In the genomic region with DNA sequence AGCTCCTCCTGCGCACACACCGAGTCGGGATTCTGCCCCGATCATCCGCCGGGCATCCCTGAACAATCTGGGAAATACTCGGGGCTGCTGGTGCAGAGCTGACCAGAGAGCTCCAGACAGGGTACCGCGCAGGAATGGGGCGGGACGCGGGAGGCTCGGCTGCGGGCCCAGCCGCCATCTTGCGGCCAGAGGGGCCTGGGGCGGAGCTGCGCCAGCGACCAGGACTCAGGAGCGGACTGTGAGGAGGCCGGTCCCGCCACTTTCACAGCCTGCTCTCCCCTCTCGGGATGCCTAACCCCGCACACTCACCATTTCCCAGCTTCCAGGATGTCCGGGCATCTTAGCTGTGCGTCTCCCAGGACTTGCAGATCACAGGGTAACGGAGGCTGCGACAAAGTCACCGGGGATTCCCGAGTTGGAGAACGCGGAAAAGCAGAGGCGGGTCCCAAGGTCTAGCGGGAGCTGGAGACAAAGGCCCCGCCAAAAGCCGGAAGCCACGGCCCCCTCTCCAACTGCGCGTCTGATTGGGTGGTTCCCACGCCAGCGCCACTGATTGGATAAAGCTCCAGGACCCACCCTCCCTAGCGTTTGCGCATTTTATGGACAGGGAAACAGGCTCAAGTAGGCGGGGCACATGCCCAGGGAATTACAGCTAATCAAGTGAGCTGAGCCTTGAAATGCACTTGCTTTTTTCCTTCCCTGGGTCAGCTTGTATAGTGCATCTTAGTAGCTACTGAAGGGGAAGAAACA, we compare ENCODE assay signal across 8 cellular contexts. TPM values are rescaled to one million over a fixed set of nuclear protein-coding genes. Genes with fewer than 3 reads are reported as not detected.
DNase-seq lines count a peak whose midpoint lies in the region; ATAC-seq, FAIRE-seq and TF ChIP-seq lines count a peak whose summit lies in the region.

No MANE protein-coding gene starts in this region.

- 2% methylated on average over 17 of the region's 44 CpGs for WGBS in SK-N-SH (ENCODE audit: low lambda C conversion rate)

- H3K4me1 ChIP-seq in SK-N-SH (ENCODE audit: control insufficient read depth in 1 of 2, insufficient read depth in 2 of 2, low read depth in 1 of 2, low read length in 1 of 2): peaks cover 0 to 12% of the 10 kb centered on the region in 2 experiments; a peak in 1 of 4 replicates

- H3K27me3 Mint-ChIP-seq in activated naive CD8-positive, alpha-beta T cell: no peaks in the 10 kb centered on the region

- H3K27ac Mint-ChIP-seq in activated naive CD8-positive, alpha-beta T cell: peak overlapping the region; percentile 86

- peak overlapping the region; percentile 90 for H3K9ac ChIP-seq in SK-N-SH

- no peaks in the 10 kb centered on the region for H3F3A ChIP-seq in SK-N-SH (replicated peaks; ENCODE audit: insufficient read depth)

- 0 out of 2 replicates have a peak, but pooled peaks cover 3% of the 10 kb centered on the region for H3K9me3 ChIP-seq in SK-N-SH

- H3K4me2 ChIP-seq in SK-N-SH: peak overlapping the region; percentile 82

- peak; percentile 96 for ATAC-seq in GM21447 (IDR thresholded peaks at IDR 0.05; ENCODE audit: unreplicated experiment)

- TF ChIP-seq RAD21 in SK-N-SH (IDR thresholded peaks at IDR 0.05; ENCODE audit: low read length): 0 out of 2 replicates have a peak, but pooled peaks have one; percentile 13

- FAIRE-seq in D721Med (lab: Jason Lieb, UNC): peak; percentile 82

- peaks cover 4% of the 10 kb centered on the region for H3K36me3 Mint-ChIP-seq in activated naive CD8-positive, alpha-beta T cell

- H3K4me3 ChIP-seq in Jurkat, Clone E6-1 (ENCODE audit: low read length): peak overlapping the region; percentile 79
- H3K4me3 ChIP-seq in SK-N-SH (ENCODE audit: low read depth in 2 of 2, low read length in 1 of 2): peak overlapping the region; percentile 75 to 88

- POLR2A ChIA-PET in SK-N-SH (lab: Yijun Ruan, JAX): interaction anchor here (0.5 to 2.2 kb wide), 9 partner anchors 10 to 455 kb away, joined by 3 to 49 read pairs (median 3); partner anchors contain the start of genes ZNF100, ZNF429 and ZNF43

- H4K20me1 ChIP-seq in SK-N-SH (ENCODE audit: insufficient read depth): no peaks in the 10 kb centered on the region

- peak overlapping the region; percentile 91 for H3K4me3 Mint-ChIP-seq in activated naive CD8-positive, alpha-beta T cell

- peaks cover 28% of the 10 kb centered on the region for H3K4me1 Mint-ChIP-seq in activated naive CD8-positive, alpha-beta T cell (ENCODE audit: low read depth)

- no peak for TF ChIP-seq EP300 in SK-N-SH (IDR thresholded peaks at IDR 0.05; ENCODE audit: borderline replicate concordance in 1 of 2, low read depth in 1 of 2, low read length in 1 of 2)

- peaks cover 49% of the 10 kb centered on the region for H3K79me2 ChIP-seq in SK-N-SH (ENCODE audit: insufficient read depth)

- H2AFZ ChIP-seq in SK-N-SH (ENCODE audit: low read depth): peak overlapping the region; percentile 99

- CTCF ChIA-PET in SK-N-SH (lab: Yijun Ruan, JAX): interaction anchor here (1.1 to 2.3 kb wide), 3 partner anchors 11 to 20 kb away, joined by 4 to 11 read pairs (median 5); partner anchors contain the start of gene ZNF43

- TF ChIP-seq CTCF in D721Med (IDR thresholded peaks at IDR 0.05; ENCODE audit: insufficient read depth, missing control alignments): no peak
- TF ChIP-seq CTCF in SK-N-SH (IDR thresholded peaks at IDR 0.05): no peak

- no peaks in the 10 kb centered on the region for H3K27me3 ChIP-seq in SK-N-SH (ENCODE audit: insufficient read depth)

- H3K36me3 ChIP-seq in SK-N-SH (replicated peaks in 1 of 2; ENCODE audit: control insufficient read depth in 1 of 2, insufficient read depth in 2 of 2, low read length in 1 of 2): peaks cover 7 to 34% of the 10 kb centered on the region in 2 experiments

- DNase-seq in D721Med (ENCODE audit: insufficient read length, low spot score) (peak; percentile 89), SK-N-SH (peak; percentile 95), glomerular visceral epithelial cell (ENCODE audit: extremely low spot score) (peak; percentile 38), nucleus accumbens (lab: John Stamatoyannopoulos, UW) (peak; percentile 56 to 96 (median 89)), superior temporal gyrus (ENCODE audit: extremely low spot score) (peak; percentile 98)
- peak; percentile 88 for DNase-seq in Jurkat, Clone E6-1 (ENCODE audit: low read depth, low spot score)

- no peaks in the 10 kb centered on the region for H3K9me2 ChIP-seq in SK-N-SH

- H3K27ac ChIP-seq in SK-N-SH (ENCODE audit: low read depth in 2 of 2, low read length in 1 of 2): peak overlapping the region; percentile 81 to 82

- no peaks in the 10 kb centered on the region for H3K9me3 Mint-ChIP-seq in activated naive CD8-positive, alpha-beta T cell (ENCODE audit: low read depth)

TF ChIP-seq in SK-N-SH, 30 proteins besides CTCF, POLR2A, EP300 and RAD21 (continues in another document):
- no peak for TF ChIP-seq GATA2 (CRISPR knock-in tag; IDR thresholded peaks at IDR 0.05)
- no peak for TF ChIP-seq FOXJ3 (CRISPR knock-in tag; IDR thresholded peaks at IDR 0.05)
- TF ChIP-seq, protein P1, sequence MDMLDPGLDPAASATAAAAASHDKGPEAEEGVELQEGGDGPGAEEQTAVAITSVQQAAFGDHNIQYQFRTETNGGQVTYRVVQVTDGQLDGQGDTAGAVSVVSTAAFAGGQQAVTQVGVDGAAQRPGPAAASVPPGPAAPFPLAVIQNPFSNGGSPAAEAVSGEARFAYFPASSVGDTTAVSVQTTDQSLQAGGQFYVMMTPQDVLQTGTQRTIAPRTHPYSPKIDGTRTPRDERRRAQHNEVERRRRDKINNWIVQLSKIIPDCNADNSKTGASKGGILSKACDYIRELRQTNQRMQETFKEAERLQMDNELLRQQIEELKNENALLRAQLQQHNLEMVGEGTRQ (IDR thresholded peaks at IDR 0.05; ENCODE audit: borderline replicate concordance, low read depth, low read length): no peak
- TF ChIP-seq GABPA (IDR thresholded peaks at IDR 0.05; ENCODE audit: low read depth): peak; percentile 66
- TF ChIP-seq MXI1 (IDR thresholded peaks at IDR 0.05; ENCODE audit: low read depth, low read length): peak; percentile 78; the same call in 1 of the 2 replicates
- TF ChIP-seq TAF1 (IDR thresholded peaks at IDR 0.05; ENCODE audit: borderline replicate concordance, low read depth, low read length): peak; percentile 73; the same call in 1 of the 2 replicates
- TF ChIP-seq YY1 (IDR thresholded peaks at IDR 0.05; ENCODE audit: low read depth): peak; percentile 89
- no peak for TF ChIP-seq FOSL2 (IDR thresholded peaks at IDR 0.05; ENCODE audit: borderline replicate concordance, low read depth)
- no peak for TF ChIP-seq MEF2A (IDR thresholded peaks at IDR 0.05; ENCODE audit: borderline replicate concordance, low read depth)
- no peak for TF ChIP-seq JUND (IDR thresholded peaks at IDR 0.05)
- 0 out of 2 replicates have a peak, but pooled peaks have one; percentile 13 for TF ChIP-seq SMC3 (IDR thresholded peaks at IDR 0.05; ENCODE audit: low read depth, low read length)
- TF ChIP-seq POLR2AphosphoS5 (IDR thresholded peaks at IDR 0.05; ENCODE audit: low read depth, low read length): peak; percentile 71
- TF ChIP-seq, protein P2, sequence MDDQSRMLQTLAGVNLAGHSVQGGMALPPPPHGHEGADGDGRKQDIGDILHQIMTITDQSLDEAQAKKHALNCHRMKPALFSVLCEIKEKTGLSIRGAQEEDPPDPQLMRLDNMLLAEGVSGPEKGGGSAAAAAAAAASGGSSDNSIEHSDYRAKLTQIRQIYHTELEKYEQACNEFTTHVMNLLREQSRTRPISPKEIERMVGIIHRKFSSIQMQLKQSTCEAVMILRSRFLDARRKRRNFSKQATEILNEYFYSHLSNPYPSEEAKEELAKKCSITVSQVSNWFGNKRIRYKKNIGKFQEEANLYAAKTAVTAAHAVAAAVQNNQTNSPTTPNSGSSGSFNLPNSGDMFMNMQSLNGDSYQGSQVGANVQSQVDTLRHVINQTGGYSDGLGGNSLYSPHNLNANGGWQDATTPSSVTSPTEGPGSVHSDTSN (IDR thresholded peaks at IDR 0.05): peak; percentile 69
- TF ChIP-seq, protein P3, sequence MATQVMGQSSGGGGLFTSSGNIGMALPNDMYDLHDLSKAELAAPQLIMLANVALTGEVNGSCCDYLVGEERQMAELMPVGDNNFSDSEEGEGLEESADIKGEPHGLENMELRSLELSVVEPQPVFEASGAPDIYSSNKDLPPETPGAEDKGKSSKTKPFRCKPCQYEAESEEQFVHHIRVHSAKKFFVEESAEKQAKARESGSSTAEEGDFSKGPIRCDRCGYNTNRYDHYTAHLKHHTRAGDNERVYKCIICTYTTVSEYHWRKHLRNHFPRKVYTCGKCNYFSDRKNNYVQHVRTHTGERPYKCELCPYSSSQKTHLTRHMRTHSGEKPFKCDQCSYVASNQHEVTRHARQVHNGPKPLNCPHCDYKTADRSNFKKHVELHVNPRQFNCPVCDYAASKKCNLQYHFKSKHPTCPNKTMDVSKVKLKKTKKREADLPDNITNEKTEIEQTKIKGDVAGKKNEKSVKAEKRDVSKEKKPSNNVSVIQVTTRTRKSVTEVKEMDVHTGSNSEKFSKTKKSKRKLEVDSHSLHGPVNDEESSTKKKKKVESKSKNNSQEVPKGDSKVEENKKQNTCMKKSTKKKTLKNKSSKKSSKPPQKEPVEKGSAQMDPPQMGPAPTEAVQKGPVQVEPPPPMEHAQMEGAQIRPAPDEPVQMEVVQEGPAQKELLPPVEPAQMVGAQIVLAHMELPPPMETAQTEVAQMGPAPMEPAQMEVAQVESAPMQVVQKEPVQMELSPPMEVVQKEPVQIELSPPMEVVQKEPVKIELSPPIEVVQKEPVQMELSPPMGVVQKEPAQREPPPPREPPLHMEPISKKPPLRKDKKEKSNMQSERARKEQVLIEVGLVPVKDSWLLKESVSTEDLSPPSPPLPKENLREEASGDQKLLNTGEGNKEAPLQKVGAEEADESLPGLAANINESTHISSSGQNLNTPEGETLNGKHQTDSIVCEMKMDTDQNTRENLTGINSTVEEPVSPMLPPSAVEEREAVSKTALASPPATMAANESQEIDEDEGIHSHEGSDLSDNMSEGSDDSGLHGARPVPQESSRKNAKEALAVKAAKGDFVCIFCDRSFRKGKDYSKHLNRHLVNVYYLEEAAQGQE (IDR thresholded peaks at IDR 0.05; ENCODE audit: low read depth, low read length): no peak
- TF ChIP-seq RXRA (IDR thresholded peaks at IDR 0.05; ENCODE audit: borderline replicate concordance, low read depth): no peak
- no peak; the same call in 1 of the 2 replicates for TF ChIP-seq RCOR1 (IDR thresholded peaks at IDR 0.05; ENCODE audit: low read length)

RNA-seq across cellular contexts. Expression of gene ZNF43, which starts 15.8 kb away (rescaled TPM):
- polyA plus RNA-seq in Jurkat, Clone E6-1 (2012; ENCODE audit: insufficient read depth, insufficient read length): 0.55 TPM
- polyA plus RNA-seq in SK-N-SH (2012; rRNA removed): 3.4 and 4.9 TPM in 2 replicates
- polyA plus RNA-seq in SK-N-SH (2012; cell fraction: cytosol; rRNA removed): 3.6 and 4.0 TPM in 2 replicates
- polyA plus RNA-seq in SK-N-SH (2012; cell fraction: nucleus; rRNA removed): 8.1 and 14.0 TPM in 2 replicates

Comparison
In these comparisons a context has a peak if more than half of its experiments do, and no peak if none do; other contexts are left out.
1. Peak in every context shown above with its lines: DNase-seq, ATAC-seq, H3K4me3 ChIP-seq and H3K27ac ChIP-seq.
2. DNase-seq: peak in every context shown above with its lines; median percentile 98 in superior temporal gyrus; 95 in SK-N-SH; 89 in D721Med; 89 in nucleus accumbens; 88 in Jurkat, Clone E6-1; 38 in glomerular visceral epithelial cell.